ENCODE assay signal across 8 cellular contexts in genomic region chr5:141691867-141692532, GRCh38. TPM values are rescaled to one million over a fixed set of nuclear protein-coding genes. Genes with fewer than 3 reads are reported as not detected.
DNase-seq lines count a peak whose midpoint lies in the region; ATAC-seq and TF ChIP-seq lines count a peak whose summit lies in the region.

No MANE protein-coding gene starts in this region.

- ATAC-seq in GM21717 (IDR thresholded peaks at IDR 0.05; ENCODE audit: unreplicated experiment) (peak; percentile 81), gastroesophageal sphincter (peak; percentile 88)

- no peak for TF ChIP-seq POLR2A in gastroesophageal sphincter (IDR thresholded peaks at IDR 0.05)

- H3K9ac ChIP-seq in KMS-11 (no peak overlapping the region), subcutaneous abdominal adipose tissue (ENCODE audit: low read length in 5 of 5) (peak overlapping the region in 2 of 5 donors; percentile 11 to 44)

- H3K4me1 ChIP-seq in DOHH2 (ENCODE audit: control insufficient read depth, low read length) (peaks cover 20% of the 10 kb centered on the region), KMS-11 (ENCODE audit: low read depth, poor library complexity, severe bottlenecking) (peaks cover 19% of the 10 kb centered on the region), gastroesophageal sphincter (peaks cover 0 to 15% (median 4%) of the 10 kb centered on the region in 3 donors), subcutaneous abdominal adipose tissue (ENCODE audit: control insufficient read depth in 5 of 5, insufficient read depth in 5 of 5, low read length in 5 of 5) (peaks cover 3 to 20% (median 8%) of the 10 kb centered on the region in 5 donors)

- WGBS in gastroesophageal sphincter (ENCODE audit: low coverage in 1 of 2), 2 donors: 6 to 22% methylated on average over 3 to 9 of the region's 30 CpGs

- peaks cover 31% of the 10 kb centered on the region for H3K27me3 ChIP-seq in DOHH2 (ENCODE audit: control insufficient read depth, low read length)
- no peaks in the 10 kb centered on the region for H3K27me3 ChIP-seq in KMS-11 (ENCODE audit: insufficient read depth, low read depth)
- peaks cover 47% of the 10 kb centered on the region for H3K27me3 ChIP-seq in gastroesophageal sphincter
- H3K27me3 ChIP-seq in subcutaneous abdominal adipose tissue (ENCODE audit: control insufficient read depth in 5 of 5, insufficient read depth in 4 of 5, low read length in 5 of 5): peaks cover 3 to 15% (median 12%) of the 10 kb centered on the region in 5 donors

- no peak overlapping the region for H3K27ac ChIP-seq in DOHH2 (ENCODE audit: low read depth, low read length)
- no peak overlapping the region for H3K27ac ChIP-seq in KMS-11
- H3K27ac ChIP-seq in gastroesophageal sphincter: no peak overlapping the region
- no peak overlapping the region for H3K27ac ChIP-seq in subcutaneous abdominal adipose tissue (ENCODE audit: low read depth, low read length)

- TF ChIP-seq CTCF in DOHH2 (IDR thresholded peaks at IDR 0.05; ENCODE audit: low read depth, low read length, poor library complexity, severe bottlenecking) (peak; percentile 94), KMS-11 (conservative IDR thresholded peaks at IDR 0.05; ENCODE audit: low read depth, low read length) (peak; percentile 90), gastroesophageal sphincter (IDR thresholded peaks at IDR 0.05) (peak in 3 of 4 experiments; percentile 95 to 98 (median 95))

- H3K4me2 ChIP-seq in DOHH2 (ENCODE audit: low read length): peak overlapping the region; percentile 41
- peak overlapping the region; percentile 67 for H3K4me2 ChIP-seq in KMS-11

- peak overlapping the region; percentile 69; the same call in 1 of the 2 replicates for H2AFZ ChIP-seq in KMS-11 (ENCODE audit: low read depth)

- H3K79me2 ChIP-seq in DOHH2 (ENCODE audit: control insufficient read depth, low read length): no peaks in the 10 kb centered on the region
- H3K79me2 ChIP-seq in KMS-11 (ENCODE audit: insufficient read depth, low read depth): no peaks in the 10 kb centered on the region

- H3K9me2 ChIP-seq in DOHH2 (replicated peaks; ENCODE audit: control insufficient read depth, low read length): no peaks in the 10 kb centered on the region

- H4K20me1 ChIP-seq in DOHH2 (ENCODE audit: control insufficient read depth, insufficient read depth, low read depth, low read length) (no peaks in the 10 kb centered on the region), KMS-11 (ENCODE audit: insufficient read depth) (no peaks in the 10 kb centered on the region)

- H3F3A ChIP-seq in DOHH2 (ENCODE audit: control insufficient read depth, insufficient read depth): no peaks in the 10 kb centered on the region

- in situ Hi-C loops in SK-MEL-5 (cut with HindIII; ENCODE audit: low pct_unique_long_range_greater_than_20kb, low sequenced_read_pairs): no loop called here

- DNase-seq in SK-MEL-5 (ENCODE audit: low read depth, low spot score) (peak; percentile 83), nucleus accumbens (lab: John Stamatoyannopoulos, UW) (peak in 53 of 56 donors; percentile 36 to 91 (median 76))
- peak; percentile 89 for DNase-seq in activated naive CD4-positive, alpha-beta T cell treated with Interleukin-2 at 50 U/mL for 16 hours

- H3K4me3 ChIP-seq in DOHH2 (ENCODE audit: low read length) (peak overlapping the region; percentile 7; the same call in 1 of the 2 replicates), KMS-11 (IDR thresholded peaks at IDR 0.05; ENCODE audit: insufficient read depth, low read depth, low read length) (no peak overlapping the region), gastroesophageal sphincter (peak overlapping the region in 1 of 2 donors; percentile 38), subcutaneous abdominal adipose tissue (ENCODE audit: low read depth in 1 of 5, low read length in 5 of 5) (peak overlapping the region; percentile 41 to 65 (median 51))

- H3K36me3 ChIP-seq in DOHH2 (ENCODE audit: control insufficient read depth, low read length): no peaks in the 10 kb centered on the region
- H3K36me3 ChIP-seq in KMS-11 (ENCODE audit: insufficient read depth): no peaks in the 10 kb centered on the region
- H3K36me3 ChIP-seq in gastroesophageal sphincter: no peaks in the 10 kb centered on the region
- H3K36me3 ChIP-seq in subcutaneous abdominal adipose tissue (ENCODE audit: control insufficient read depth in 5 of 5, insufficient read depth in 5 of 5, low read length in 5 of 5): no peaks in the 10 kb centered on the region

- TF ChIP-seq EP300 in gastroesophageal sphincter (IDR thresholded peaks at IDR 0.05): no peak

- H3K9me3 ChIP-seq in DOHH2 (ENCODE audit: control insufficient read depth, insufficient read depth, low read length) (no peaks in the 10 kb centered on the region), gastroesophageal sphincter (no peaks in the 10 kb centered on the region), subcutaneous abdominal adipose tissue (ENCODE audit: control insufficient read depth in 5 of 5, low read length in 5 of 5) (no peaks in the 10 kb centered on the region)

RNA-seq across cellular contexts. Expression of gene ARAP3, which starts 10.0 kb away (rescaled TPM):
- total RNA-seq in SK-MEL-5 (2014; rRNA removed; shearing (Covaris generic)): 0.48 and 1.0 TPM in 2 replicates
- polyA plus RNA-seq in SK-MEL-5 (2015; cell fraction: cytosol; rRNA removed): 0.82 and 1.0 TPM in 2 replicates
- 2.7 and 4.1 TPM in 2 replicates for polyA plus RNA-seq in SK-MEL-5 (2015; cell fraction: nucleus; rRNA removed)
- total RNA-seq in gastroesophageal sphincter: 1 to 10 TPM; 5.3 to 7.2 (median 6.2) TPM

RNA-seq across cellular contexts. Expression of gene FCHSD1, which starts 40.8 kb away (rescaled TPM):
- 12.6 and 17.4 TPM in 2 replicates for total RNA-seq in SK-MEL-5 (2014; rRNA removed; shearing (Covaris generic))
- 9.8 and 12.7 TPM in 2 replicates for polyA plus RNA-seq in SK-MEL-5 (2015; cell fraction: cytosol; rRNA removed)
- polyA plus RNA-seq in SK-MEL-5 (2015; cell fraction: nucleus; rRNA removed): 261 and 309 TPM in 2 replicates
- total RNA-seq in gastroesophageal sphincter: 10 to 100 TPM in 3 of 4 donors, 1 to 10 TPM in 1; 8.2 to 14.8 (median 13.3) TPM

RNA-seq across cellular contexts. Expression of gene RELL2, which starts 55.2 kb away (rescaled TPM):
- total RNA-seq in SK-MEL-5 (2014; rRNA removed; shearing (Covaris generic)): 6.2 and 7.9 TPM in 2 replicates
- polyA plus RNA-seq in SK-MEL-5 (2015; cell fraction: cytosol; rRNA removed): 14.5 and 16.1 TPM in 2 replicates
- 83.8 and 92.6 TPM in 2 replicates for polyA plus RNA-seq in SK-MEL-5 (2015; cell fraction: nucleus; rRNA removed)
- total RNA-seq in gastroesophageal sphincter: 1 to 10 TPM; 2.3 to 5.4 (median 2.8) TPM

RNA-seq across cellular contexts. Expression of gene HDAC3, which starts 55.4 kb away (rescaled TPM):
- total RNA-seq in SK-MEL-5 (2014; rRNA removed; shearing (Covaris generic)): 45.2 and 55.1 TPM in 2 replicates
- 41.4 and 42.1 TPM in 2 replicates for polyA plus RNA-seq in SK-MEL-5 (2015; cell fraction: cytosol; rRNA removed)
- polyA plus RNA-seq in SK-MEL-5 (2015; cell fraction: nucleus; rRNA removed): 204 and 205 TPM in 2 replicates
- 10 to 100 TPM; 35.4 to 77.8 (median 37.7) TPM for total RNA-seq in gastroesophageal sphincter
